ENCODE assay signal across 8 cellular contexts in the genomic region with DNA sequence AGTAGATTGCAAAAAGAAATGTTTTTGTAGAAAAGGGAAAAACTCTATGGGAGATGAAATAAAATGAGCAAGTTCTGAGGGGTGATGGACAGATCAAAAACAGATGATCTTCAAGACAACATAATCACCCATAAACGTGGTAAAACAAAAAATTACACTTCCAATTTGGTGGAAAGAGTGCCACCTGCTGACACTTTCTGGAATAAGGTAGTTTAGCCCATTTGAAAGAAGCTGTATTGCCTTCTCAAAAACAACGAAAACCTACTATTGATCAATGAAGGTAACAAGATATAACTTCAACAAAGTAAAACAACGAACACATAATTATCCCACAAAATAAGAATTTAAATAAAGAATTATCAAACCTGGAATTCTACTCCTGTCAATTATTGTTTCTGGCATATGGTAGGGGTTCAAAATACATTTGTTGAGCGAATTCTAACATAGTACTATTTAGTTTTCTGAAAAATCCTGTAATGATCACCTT. TPM values are rescaled to one million over a fixed set of nuclear protein-coding genes. Genes with fewer than 3 reads are reported as not detected.
DNase-seq lines count a peak whose midpoint lies in the region; ATAC-seq and TF ChIP-seq lines count a peak whose summit lies in the region.

No MANE protein-coding gene starts in this region.

- no peaks in the 10 kb centered on the region for H3K27me3 Mint-ChIP-seq in activated naive CD8-positive, alpha-beta T cell treated with anti-CD3 and anti-CD28 coated beads for 36 hours

- H2AFZ ChIP-seq in DND-41 (ENCODE audit: low read depth, low read length) = no peak overlapping the region

- no peak overlapping the region for H3K4me3 ChIP-seq in DND-41 (ENCODE audit: low read depth in 1 of 2, low read length in 2 of 2)

- H4K20me1 ChIP-seq in DND-41 (ENCODE audit: insufficient read depth, low read length) = no peaks in the 10 kb centered on the region

- no peak overlapping the region for H3K27ac Mint-ChIP-seq in activated naive CD8-positive, alpha-beta T cell treated with anti-CD3 and anti-CD28 coated beads for 36 hours

- ATAC-seq in DND-41 (ENCODE audit: insufficient read depth, low read depth) = 0 out of 3 replicates have a peak, but pooled peaks have one; percentile 18
- no peak for ATAC-seq in GM21447 (IDR thresholded peaks at IDR 0.05; ENCODE audit: unreplicated experiment)
- ATAC-seq in HG02870 (IDR thresholded peaks at IDR 0.05; ENCODE audit: unreplicated experiment) = no peak

- peak overlapping the region; percentile 87; the same call in 1 of the 2 replicates for H3K4me2 ChIP-seq in DND-41 (ENCODE audit: insufficient read depth, low read length)

- peak; percentile 88 for TF ChIP-seq CTCF in DND-41 (IDR thresholded peaks at IDR 0.05; ENCODE audit: borderline replicate concordance, extremely low read depth, low read length, poor library complexity, severe bottlenecking)

- H3K36me3 ChIP-seq in DND-41 (ENCODE audit: insufficient read depth, low read length) = peaks cover 8% of the 10 kb centered on the region; the same call in 1 of the 2 replicates

- H3K79me2 ChIP-seq in DND-41 (ENCODE audit: insufficient read depth, low read length) = no peaks in the 10 kb centered on the region

- peak; percentile 64 for DNase-seq in DND-41
- peak; percentile 78 for DNase-seq in HT-29 (ENCODE audit: low spot score)
- DNase-seq in RPMI8226 = peak; percentile 58
- DNase-seq in activated naive CD8-positive, alpha-beta T cell treated with anti-CD3 and anti-CD28 coated beads for 36 hours = peak; percentile 42
- peak; percentile 31 for DNase-seq in iPS-NIHi7 (ENCODE audit: extremely low spot score)
- peak; percentile 44 for DNase-seq in stimulated activated CD4-positive, alpha-beta T cell treated with anti-CD3 and anti-CD28 coated beads, Interleukin-2, amount 100 ng/mL, for 4 hours (ENCODE audit: low read depth)

- H3K9me3 ChIP-seq in DND-41 (ENCODE audit: insufficient read depth, low read length, severe bottlenecking) = no peaks in the 10 kb centered on the region

- H3K4me3 Mint-ChIP-seq in activated naive CD8-positive, alpha-beta T cell treated with anti-CD3 and anti-CD28 coated beads for 36 hours = peak overlapping the region; percentile 54

- no peaks in the 10 kb centered on the region for H3K27me3 ChIP-seq in DND-41 (ENCODE audit: insufficient read depth, low read length, poor library complexity)

- H3K4me1 ChIP-seq in DND-41 (ENCODE audit: insufficient read depth, low read length) = peaks cover 39% of the 10 kb centered on the region

- H3K4me1 Mint-ChIP-seq in activated naive CD8-positive, alpha-beta T cell treated with anti-CD3 and anti-CD28 coated beads for 36 hours = peaks cover 35% of the 10 kb centered on the region

- H3K9me3 Mint-ChIP-seq in activated naive CD8-positive, alpha-beta T cell treated with anti-CD3 and anti-CD28 coated beads for 36 hours = no peaks in the 10 kb centered on the region

- no peak overlapping the region for H3K27ac ChIP-seq in DND-41 (ENCODE audit: low read length)

- H3K9ac ChIP-seq in DND-41 (ENCODE audit: low read depth, low read length) = no peak overlapping the region

- H3K36me3 Mint-ChIP-seq in activated naive CD8-positive, alpha-beta T cell treated with anti-CD3 and anti-CD28 coated beads for 36 hours = peaks cover 15% of the 10 kb centered on the region

RNA-seq across cellular contexts. Expression of a gene that starts 2.5 kb away (rescaled TPM):
- total RNA-seq in HT-29 (2014; rRNA removed; shearing (Covaris generic)) = 14.6 and 19.3 TPM in 2 replicates
- 10 to 100 TPM; 24.8 to 25.1 TPM for total RNA-seq in activated naive CD8-positive, alpha-beta T cell treated with anti-CD3 and anti-CD28 coated beads for 36 hours

RNA-seq across cellular contexts. Expression of a gene that starts 52.6 kb away (rescaled TPM):
- total RNA-seq in HT-29 (2014; rRNA removed; shearing (Covaris generic)) = 0.28 and 1.4 TPM in 2 replicates
- 1 to 10 TPM; 6.5 to 7.8 TPM for total RNA-seq in activated naive CD8-positive, alpha-beta T cell treated with anti-CD3 and anti-CD28 coated beads for 36 hours
